ENCODE assay signal across 8 cellular contexts in genomic region chr5:74316064-74316586, GRCh38.
DNase-seq lines count a peak whose midpoint lies in the region; ATAC-seq and TF ChIP-seq lines count a peak whose summit lies in the region.

No MANE protein-coding gene starts in this region.

- H3K36me3 ChIP-seq in A673 (ENCODE audit: insufficient read depth, low read length, poor library complexity, severe bottlenecking) = no peaks in the 10 kb centered on the region
- no peaks in the 10 kb centered on the region for H3K36me3 ChIP-seq in psoas muscle (ENCODE audit: insufficient read depth in 1 of 2, low read depth in 1 of 2)

- no peak for TF ChIP-seq CTCF in A673 (conservative IDR thresholded peaks at IDR 0.05; ENCODE audit: low read depth, low read length)
- no peak for TF ChIP-seq CTCF in psoas muscle (IDR thresholded peaks at IDR 0.05)

- BruUV-seq in A673 (replicated peaks; lab: Mats Ljungman, UMichigan) = no TSS peak

- H3K9me3 ChIP-seq in A673 (ENCODE audit: low read depth, low read length, poor library complexity, severe bottlenecking) (no peaks in the 10 kb centered on the region), psoas muscle (no peaks in the 10 kb centered on the region)

- no peak overlapping the region for H3K4me3 ChIP-seq in A673 (ENCODE audit: low read depth, low read length, poor library complexity, severe bottlenecking)
- H3K4me3 ChIP-seq in psoas muscle = no peak overlapping the region

- POLR2A ChIA-PET in A673 (lab: Charles Lee; ENCODE audit: low non-redundant PET) = interaction anchor here (0.7 kb wide), 1 partner anchor 28 kb away, joined by 3 read pairs; no protein-coding TSS in a partner anchor

- no peaks in the 10 kb centered on the region for H3K4me1 ChIP-seq in A673 (ENCODE audit: insufficient read depth, low read length, poor library complexity, severe bottlenecking)
- H3K4me1 ChIP-seq in psoas muscle = peaks cover 7% of the 10 kb centered on the region

- H3K27me3 ChIP-seq in A673 (replicated peaks; ENCODE audit: insufficient read depth, low read depth, low read length, poor library complexity) (peaks cover 4% of the 10 kb centered on the region), psoas muscle (ENCODE audit: insufficient read depth in 3 of 3, low read length in 2 of 3) (no peaks in the 10 kb centered on the region)

- intact Hi-C loops in A673 (cut with micrococcal nuclease; ENCODE audit: unreplicated experiment) = no loop called here
- intact Hi-C loops in psoas muscle (cut with DNase I) = no loop called here

- ATAC-seq in GM18511 (IDR thresholded peaks at IDR 0.05; ENCODE audit: unreplicated experiment) = peak; percentile 77
- ATAC-seq in psoas muscle = peak; percentile 79 to 91 (median 87)

- CTCF ChIA-PET in A673 (lab: Charles Lee) = no interaction called here

- WGBS in psoas muscle, 3 donors = 30 to 56% (median 35%) methylated on average over 3 of the region's 3 CpGs

- peak; percentile 10 for DNase-seq in A673 (ENCODE audit: low spot score)
- peak; percentile 94 for DNase-seq in NCI-H226
- peak; percentile 24 to 90 for DNase-seq in dermis microvascular lymphatic vessel endothelial cell (ENCODE audit: low read depth in 2 of 2)
- peak; percentile 22 to 52 for DNase-seq in psoas muscle
- no peak for DNase-seq in effector CD8-positive, alpha-beta T cell (lab: John Stamatoyannopoulos, UW)
- no peak for DNase-seq in NOMO-1 (lab: John Stamatoyannopoulos, UW; ENCODE audit: unreplicated experiment in 2 of 2)
- DNase-seq in NK-92 (lab: John Stamatoyannopoulos, UW; ENCODE audit: unreplicated experiment) = no peak

- H3K27ac ChIP-seq in A673 (ENCODE audit: low read depth, low read length, poor library complexity, severe bottlenecking) = no peak overlapping the region
- H3K27ac ChIP-seq in psoas muscle = peak overlapping the region; percentile 74

Comparison
In these comparisons a context has a peak if more than half of its experiments do, and no peak if none do; other contexts are left out.
1. DNase-seq: peak in A673 (single experiment), NCI-H226 (single experiment), dermis microvascular lymphatic vessel endothelial cell (2 of 2) and psoas muscle (2 of 2); none in effector CD8-positive, alpha-beta T cell (single experiment), NOMO-1 (0 of 2) and NK-92 (single experiment).